1 cellular context compared by ENCODE assay signal in the genomic region with DNA sequence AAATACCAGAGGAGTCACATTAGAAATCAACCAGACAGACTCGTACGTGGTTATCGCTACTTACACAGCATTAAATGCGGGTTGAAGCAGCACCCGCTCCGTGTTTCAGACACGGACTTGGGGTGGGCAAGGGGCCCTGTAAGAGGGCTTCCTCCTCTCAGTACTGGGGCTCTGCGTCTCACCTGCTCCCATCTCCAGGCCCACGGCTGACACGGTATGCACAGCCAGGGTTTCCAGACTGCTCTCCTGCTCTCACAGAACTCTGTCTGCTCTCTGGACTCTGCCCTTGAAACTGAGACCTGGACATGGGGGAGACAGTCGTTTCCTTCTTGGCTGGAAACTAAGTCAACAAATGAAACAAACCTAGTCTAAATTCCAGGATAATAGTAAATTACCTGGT.
A peak's percentile ranks its signal among the peaks of the same experiment; 100 is the strongest.
TF ChIP-seq lines count a peak whose summit lies in the region.

No MANE protein-coding gene starts in this region.

TF ChIP-seq in HepG2, 621 proteins besides CTCF, POLR2A, EP300 and RAD21 (continued from another document and continues in another):
- no peak for TF ChIP-seq HMGXB4 (CRISPR knock-in tag; IDR thresholded peaks at IDR 0.05; ENCODE audit: borderline replicate concordance in 1 of 2, low read depth in 1 of 2)
- no peak for TF ChIP-seq MLLT10 (CRISPR knock-in tag; IDR thresholded peaks at IDR 0.05)
- TF ChIP-seq GPN1 (CRISPR knock-in tag; IDR thresholded peaks at IDR 0.05; ENCODE audit: borderline replicate concordance): no peak
- no peak for TF ChIP-seq FOXK2 (IDR thresholded peaks at IDR 0.05)
- TF ChIP-seq SMAD1 (CRISPR knock-in tag; IDR thresholded peaks at IDR 0.05; ENCODE audit: borderline replicate concordance, low read depth): no peak
- peak; percentile 88 for TF ChIP-seq HNF4A (CRISPR knock-in tag; IDR thresholded peaks at IDR 0.05)
- no peak for TF ChIP-seq ATAD3A (CRISPR knock-in tag; IDR thresholded peaks at IDR 0.05)
- no peak for TF ChIP-seq SPEN (CRISPR knock-in tag; IDR thresholded peaks at IDR 0.05; ENCODE audit: low read depth)
- no peak for TF ChIP-seq RBM22 (optimal IDR thresholded peaks at IDR 0.05; ENCODE audit: low read length)
- no peak for TF ChIP-seq LCORL (IDR thresholded peaks at IDR 0.05)
- TF ChIP-seq LCORL (CRISPR knock-in tag; IDR thresholded peaks at IDR 0.05): no peak
- TF ChIP-seq, protein P1, sequence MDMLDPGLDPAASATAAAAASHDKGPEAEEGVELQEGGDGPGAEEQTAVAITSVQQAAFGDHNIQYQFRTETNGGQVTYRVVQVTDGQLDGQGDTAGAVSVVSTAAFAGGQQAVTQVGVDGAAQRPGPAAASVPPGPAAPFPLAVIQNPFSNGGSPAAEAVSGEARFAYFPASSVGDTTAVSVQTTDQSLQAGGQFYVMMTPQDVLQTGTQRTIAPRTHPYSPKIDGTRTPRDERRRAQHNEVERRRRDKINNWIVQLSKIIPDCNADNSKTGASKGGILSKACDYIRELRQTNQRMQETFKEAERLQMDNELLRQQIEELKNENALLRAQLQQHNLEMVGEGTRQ (IDR thresholded peaks at IDR 0.05; ENCODE audit: low read depth, low read length): no peak
- TF ChIP-seq, protein P1 (CRISPR knock-in tag; IDR thresholded peaks at IDR 0.05; ENCODE audit: borderline replicate concordance): no peak
- TF ChIP-seq, protein P2, sequence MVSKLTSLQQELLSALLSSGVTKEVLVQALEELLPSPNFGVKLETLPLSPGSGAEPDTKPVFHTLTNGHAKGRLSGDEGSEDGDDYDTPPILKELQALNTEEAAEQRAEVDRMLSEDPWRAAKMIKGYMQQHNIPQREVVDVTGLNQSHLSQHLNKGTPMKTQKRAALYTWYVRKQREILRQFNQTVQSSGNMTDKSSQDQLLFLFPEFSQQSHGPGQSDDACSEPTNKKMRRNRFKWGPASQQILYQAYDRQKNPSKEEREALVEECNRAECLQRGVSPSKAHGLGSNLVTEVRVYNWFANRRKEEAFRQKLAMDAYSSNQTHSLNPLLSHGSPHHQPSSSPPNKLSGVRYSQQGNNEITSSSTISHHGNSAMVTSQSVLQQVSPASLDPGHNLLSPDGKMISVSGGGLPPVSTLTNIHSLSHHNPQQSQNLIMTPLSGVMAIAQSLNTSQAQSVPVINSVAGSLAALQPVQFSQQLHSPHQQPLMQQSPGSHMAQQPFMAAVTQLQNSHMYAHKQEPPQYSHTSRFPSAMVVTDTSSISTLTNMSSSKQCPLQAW (CRISPR knock-in tag; IDR thresholded peaks at IDR 0.05): no peak
- TF ChIP-seq JDP2 (CRISPR knock-in tag; IDR thresholded peaks at IDR 0.05; ENCODE audit: borderline replicate concordance): no peak
- no peak for TF ChIP-seq KDM5B (CRISPR knock-in tag; IDR thresholded peaks at IDR 0.05; ENCODE audit: borderline replicate concordance)
- TF ChIP-seq IRX3 (CRISPR knock-in tag; IDR thresholded peaks at IDR 0.05; ENCODE audit: borderline replicate concordance, low read depth): no peak
- TF ChIP-seq SNRNP70 (IDR thresholded peaks at IDR 0.05; ENCODE audit: low read depth, low read length): no peak
- no peak for TF ChIP-seq ARNT2 (CRISPR knock-in tag; IDR thresholded peaks at IDR 0.05; ENCODE audit: low read depth)
- TF ChIP-seq SALL2 (CRISPR knock-in tag; IDR thresholded peaks at IDR 0.05): no peak
- no peak for TF ChIP-seq ZNF282 (IDR thresholded peaks at IDR 0.05; ENCODE audit: partially characterized antibody)
- no peak for TF ChIP-seq HDAC2 (CRISPR knock-in tag; IDR thresholded peaks at IDR 0.05)
- no peak for TF ChIP-seq NFIC (IDR thresholded peaks at IDR 0.05; ENCODE audit: low read length)
- no peak for TF ChIP-seq REPIN1 (CRISPR knock-in tag; IDR thresholded peaks at IDR 0.05; ENCODE audit: borderline replicate concordance, low read depth)
- peak; percentile 50; the same call in 1 of the 2 replicates for TF ChIP-seq HOMEZ (CRISPR knock-in tag; IDR thresholded peaks at IDR 0.05; ENCODE audit: low read depth)
- TF ChIP-seq ZNF761 (CRISPR knock-in tag; conservative IDR thresholded peaks at IDR 0.05): no peak
- no peak for TF ChIP-seq TCF7L2 (IDR thresholded peaks at IDR 0.05; ENCODE audit: low read depth, low read length)
- TF ChIP-seq, protein P3, sequence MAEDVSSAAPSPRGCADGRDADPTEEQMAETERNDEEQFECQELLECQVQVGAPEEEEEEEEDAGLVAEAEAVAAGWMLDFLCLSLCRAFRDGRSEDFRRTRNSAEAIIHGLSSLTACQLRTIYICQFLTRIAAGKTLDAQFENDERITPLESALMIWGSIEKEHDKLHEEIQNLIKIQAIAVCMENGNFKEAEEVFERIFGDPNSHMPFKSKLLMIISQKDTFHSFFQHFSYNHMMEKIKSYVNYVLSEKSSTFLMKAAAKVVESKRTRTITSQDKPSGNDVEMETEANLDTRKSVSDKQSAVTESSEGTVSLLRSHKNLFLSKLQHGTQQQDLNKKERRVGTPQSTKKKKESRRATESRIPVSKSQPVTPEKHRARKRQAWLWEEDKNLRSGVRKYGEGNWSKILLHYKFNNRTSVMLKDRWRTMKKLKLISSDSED (CRISPR knock-in tag; IDR thresholded peaks at IDR 0.05): no peak
- 0 out of 2 replicates have a peak, but pooled peaks have one; percentile 31 for TF ChIP-seq RARA (CRISPR knock-in tag; IDR thresholded peaks at IDR 0.05)
- TF ChIP-seq HOXA7 (CRISPR knock-in tag; IDR thresholded peaks at IDR 0.05): no peak
- no peak for TF ChIP-seq ZNF484 (CRISPR knock-in tag; IDR thresholded peaks at IDR 0.05; ENCODE audit: borderline replicate concordance, low read depth)
- TF ChIP-seq, protein P4, sequence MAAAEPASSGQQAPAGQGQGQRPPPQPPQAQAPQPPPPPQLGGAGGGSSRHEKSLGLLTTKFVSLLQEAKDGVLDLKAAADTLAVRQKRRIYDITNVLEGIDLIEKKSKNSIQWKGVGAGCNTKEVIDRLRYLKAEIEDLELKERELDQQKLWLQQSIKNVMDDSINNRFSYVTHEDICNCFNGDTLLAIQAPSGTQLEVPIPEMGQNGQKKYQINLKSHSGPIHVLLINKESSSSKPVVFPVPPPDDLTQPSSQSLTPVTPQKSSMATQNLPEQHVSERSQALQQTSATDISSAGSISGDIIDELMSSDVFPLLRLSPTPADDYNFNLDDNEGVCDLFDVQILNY (CRISPR knock-in tag; conservative IDR thresholded peaks at IDR 0.05): no peak
- TF ChIP-seq NR2C2 (CRISPR knock-in tag; IDR thresholded peaks at IDR 0.05; ENCODE audit: borderline replicate concordance): no peak
- no peak for TF ChIP-seq CBX2 (IDR thresholded peaks at IDR 0.05; ENCODE audit: low read depth, low read length)
- TF ChIP-seq CBX2 (CRISPR knock-in tag; IDR thresholded peaks at IDR 0.05; ENCODE audit: low read depth): no peak
- no peak for TF ChIP-seq ISX (CRISPR knock-in tag; conservative IDR thresholded peaks at IDR 0.05)
- no peak for TF ChIP-seq FOXP1 (IDR thresholded peaks at IDR 0.05)
- TF ChIP-seq FOXP1 (CRISPR knock-in tag; IDR thresholded peaks at IDR 0.05): no peak
- TF ChIP-seq ZSCAN31 (CRISPR knock-in tag; IDR thresholded peaks at IDR 0.05; ENCODE audit: low read depth): no peak
- TF ChIP-seq CC2D1A (CRISPR knock-in tag; IDR thresholded peaks at IDR 0.05): no peak
- no peak for TF ChIP-seq ZFP37 (CRISPR knock-in tag; IDR thresholded peaks at IDR 0.05; ENCODE audit: borderline replicate concordance)
- peak; percentile 30; the same call in 1 of the 2 replicates for TF ChIP-seq TARDBP (CRISPR knock-in tag; IDR thresholded peaks at IDR 0.05)
- TF ChIP-seq ZNF468 (CRISPR knock-in tag; IDR thresholded peaks at IDR 0.05): no peak
- TF ChIP-seq MTA3 (CRISPR knock-in tag; IDR thresholded peaks at IDR 0.05): no peak
- TF ChIP-seq EHMT2 (IDR thresholded peaks at IDR 0.05; ENCODE audit: borderline replicate concordance, low read depth, low read length): no peak
- TF ChIP-seq ZNF891 (CRISPR knock-in tag; IDR thresholded peaks at IDR 0.05): no peak
- TF ChIP-seq, protein P5, sequence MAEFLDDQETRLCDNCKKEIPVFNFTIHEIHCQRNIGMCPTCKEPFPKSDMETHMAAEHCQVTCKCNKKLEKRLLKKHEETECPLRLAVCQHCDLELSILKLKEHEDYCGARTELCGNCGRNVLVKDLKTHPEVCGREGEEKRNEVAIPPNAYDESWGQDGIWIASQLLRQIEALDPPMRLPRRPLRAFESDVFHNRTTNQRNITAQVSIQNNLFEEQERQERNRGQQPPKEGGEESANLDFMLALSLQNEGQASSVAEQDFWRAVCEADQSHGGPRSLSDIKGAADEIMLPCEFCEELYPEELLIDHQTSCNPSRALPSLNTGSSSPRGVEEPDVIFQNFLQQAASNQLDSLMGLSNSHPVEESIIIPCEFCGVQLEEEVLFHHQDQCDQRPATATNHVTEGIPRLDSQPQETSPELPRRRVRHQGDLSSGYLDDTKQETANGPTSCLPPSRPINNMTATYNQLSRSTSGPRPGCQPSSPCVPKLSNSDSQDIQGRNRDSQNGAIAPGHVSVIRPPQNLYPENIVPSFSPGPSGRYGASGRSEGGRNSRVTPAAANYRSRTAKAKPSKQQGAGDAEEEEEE (CRISPR knock-in tag; IDR thresholded peaks at IDR 0.05; ENCODE audit: borderline replicate concordance): no peak
- TF ChIP-seq ZBTB44 (CRISPR knock-in tag; IDR thresholded peaks at IDR 0.05): no peak
- no peak for TF ChIP-seq NFE2L1 (CRISPR knock-in tag; IDR thresholded peaks at IDR 0.05; ENCODE audit: borderline replicate concordance)
- no peak for TF ChIP-seq ZFP1 (CRISPR knock-in tag; IDR thresholded peaks at IDR 0.05)
- TF ChIP-seq ARID5B (CRISPR knock-in tag; IDR thresholded peaks at IDR 0.05): peak; percentile 45
